ENCODE assay signal across 18 cellular contexts in genomic region chr5:68803881-68804319, GRCh38.
"Had no signal": no experiment of that assay in that cellular context is flagged by ENCODE, and none has a peak within 500 bp of the region (broad histone marks: within the 10 kb centered on the region; RNA-seq: fewer than 3 reads in every experiment).

No MANE protein-coding gene starts in this region.

- DNase-seq: activated CD4-positive, alpha-beta T cell treated with anti-CD3 and anti-CD28 coated beads, Interleukin-2, amount 10 ng/mL, durations not matched to agents 7 days and 5 days; activated CD4-positive, CD25-positive, alpha-beta regulatory T cell treated with anti-CD3 and anti-CD28 coated beads, Interleukin-2, amount 50 U/mL, for 72 hours; activated CD8-positive, alpha-beta T cell treated with anti-CD3 and anti-CD28 coated beads for 36 hours; activated gamma-delta T cell treated with Interleukin-2 at 50 U/mL for 16 hours; activated T-cell treated with anti-CD3 and anti-CD28 coated beads, Interleukin-2, amount 50 U/mL, for 1 hour; aorta; caudate nucleus; effector memory CD4-positive, alpha-beta T cell; foreskin melanocyte; glutamatergic neuron; hypothalamus; occipital lobe; substantia nigra; thyroid gland; upper lobe of right lung had no signal

- H3K27me3 ChIP-seq: thyroid gland, upper lobe of right lung had no signal

- H3K27ac ChIP-seq: thyroid gland, upper lobe of right lung, VCaP had no signal

- H3K9me3 ChIP-seq: thyroid gland, upper lobe of right lung had no signal

- ATAC-seq: activated CD8-positive, alpha-beta T cell treated with anti-CD3 and anti-CD28 coated beads for 36 hours; activated naive CD4-positive, alpha-beta T cell treated with anti-CD3 and anti-CD28 coated beads, Interleukin-2, amount 50 U/mL, for 72 hours; esophagus mucosa; upper lobe of right lung had no signal

- H3K4me1 ChIP-seq: thyroid gland, upper lobe of right lung had no signal

- H3K4me3 ChIP-seq: thyroid gland, upper lobe of right lung had no signal

- H3K36me3 ChIP-seq: thyroid gland, upper lobe of right lung had no signal
